Comparison of ENCODE assay signal across 1 cellular context in the genomic region with DNA sequence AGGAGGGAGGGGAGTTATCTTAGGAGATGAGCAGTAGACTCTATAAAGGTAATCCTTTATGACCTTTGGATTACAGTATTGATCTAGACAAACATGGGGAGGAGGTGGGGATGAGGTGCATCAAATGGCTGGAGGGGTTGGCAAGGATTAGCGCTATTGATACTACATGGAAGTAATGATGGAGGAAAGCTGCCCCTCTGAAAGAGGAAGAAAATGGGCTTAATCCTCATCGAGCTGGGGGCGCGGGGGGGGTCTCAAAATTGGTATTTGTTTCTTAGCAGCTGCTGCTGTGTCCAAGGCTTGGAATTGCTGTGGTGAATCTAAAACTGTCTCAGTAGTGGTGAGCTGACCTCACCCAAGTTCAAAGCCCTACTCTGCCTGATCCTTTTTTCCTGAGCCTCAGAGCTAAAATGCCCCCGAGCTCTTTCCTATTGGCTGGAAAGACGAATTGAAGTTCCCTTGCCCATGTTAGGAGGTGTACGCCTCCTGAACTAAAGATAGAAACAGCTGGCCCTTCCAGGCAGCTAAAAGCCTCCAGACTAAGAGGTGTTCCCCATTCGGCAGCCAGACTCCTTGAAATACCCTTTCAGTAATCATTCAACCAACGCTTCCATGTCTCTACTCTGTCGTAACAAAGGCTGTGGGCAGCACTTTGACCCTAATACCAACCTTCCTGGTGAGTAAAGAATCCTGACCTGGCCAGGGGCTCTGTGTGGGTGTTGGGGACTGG.
TF ChIP-seq lines count a peak whose summit lies in the region.

A gene (plus strand): TSS at position 556 of the 730 bp plus-strand sequence. CDS start 57 bp downstream, at position 613.

TF ChIP-seq in SK-N-SH treated with all-trans-retinoic acid at 6 μM for 48 hours, 23 proteins besides CTCF, POLR2A, EP300 and RAD21 (continued from another document):
- TF ChIP-seq, protein P1, sequence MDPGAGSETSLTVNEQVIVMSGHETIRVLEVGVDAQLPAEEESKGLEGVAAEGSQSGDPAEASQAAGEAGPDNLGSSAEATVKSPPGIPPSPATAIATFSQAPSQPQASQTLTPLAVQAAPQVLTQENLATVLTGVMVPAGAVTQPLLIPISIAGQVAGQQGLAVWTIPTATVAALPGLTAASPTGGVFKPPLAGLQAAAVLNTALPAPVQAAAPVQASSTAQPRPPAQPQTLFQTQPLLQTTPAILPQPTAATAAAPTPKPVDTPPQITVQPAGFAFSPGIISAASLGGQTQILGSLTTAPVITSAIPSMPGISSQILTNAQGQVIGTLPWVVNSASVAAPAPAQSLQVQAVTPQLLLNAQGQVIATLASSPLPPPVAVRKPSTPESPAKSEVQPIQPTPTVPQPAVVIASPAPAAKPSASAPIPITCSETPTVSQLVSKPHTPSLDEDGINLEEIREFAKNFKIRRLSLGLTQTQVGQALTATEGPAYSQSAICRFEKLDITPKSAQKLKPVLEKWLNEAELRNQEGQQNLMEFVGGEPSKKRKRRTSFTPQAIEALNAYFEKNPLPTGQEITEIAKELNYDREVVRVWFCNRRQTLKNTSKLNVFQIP (CRISPR knock-in tag; IDR thresholded peaks at IDR 0.05; ENCODE audit: borderline replicate concordance, low read depth), result no peak
- no peak for TF ChIP-seq RARB (CRISPR knock-in tag; IDR thresholded peaks at IDR 0.05)
- no peak for TF ChIP-seq ZFP30 (CRISPR knock-in tag; IDR thresholded peaks at IDR 0.05)
- TF ChIP-seq, protein P2, sequence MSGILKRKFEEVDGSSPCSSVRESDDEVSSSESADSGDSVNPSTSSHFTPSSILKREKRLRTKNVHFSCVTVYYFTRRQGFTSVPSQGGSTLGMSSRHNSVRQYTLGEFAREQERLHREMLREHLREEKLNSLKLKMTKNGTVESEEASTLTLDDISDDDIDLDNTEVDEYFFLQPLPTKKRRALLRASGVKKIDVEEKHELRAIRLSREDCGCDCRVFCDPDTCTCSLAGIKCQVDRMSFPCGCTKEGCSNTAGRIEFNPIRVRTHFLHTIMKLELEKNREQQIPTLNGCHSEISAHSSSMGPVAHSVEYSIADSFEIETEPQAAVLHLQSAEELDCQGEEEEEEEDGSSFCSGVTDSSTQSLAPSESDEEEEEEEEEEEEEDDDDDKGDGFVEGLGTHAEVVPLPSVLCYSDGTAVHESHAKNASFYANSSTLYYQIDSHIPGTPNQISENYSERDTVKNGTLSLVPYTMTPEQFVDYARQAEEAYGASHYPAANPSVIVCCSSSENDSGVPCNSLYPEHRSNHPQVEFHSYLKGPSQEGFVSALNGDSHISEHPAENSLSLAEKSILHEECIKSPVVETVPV (CRISPR knock-in tag; IDR thresholded peaks at IDR 0.05), result peak; percentile 35; the same call in 1 of the 2 replicates
- TF ChIP-seq, protein P3, sequence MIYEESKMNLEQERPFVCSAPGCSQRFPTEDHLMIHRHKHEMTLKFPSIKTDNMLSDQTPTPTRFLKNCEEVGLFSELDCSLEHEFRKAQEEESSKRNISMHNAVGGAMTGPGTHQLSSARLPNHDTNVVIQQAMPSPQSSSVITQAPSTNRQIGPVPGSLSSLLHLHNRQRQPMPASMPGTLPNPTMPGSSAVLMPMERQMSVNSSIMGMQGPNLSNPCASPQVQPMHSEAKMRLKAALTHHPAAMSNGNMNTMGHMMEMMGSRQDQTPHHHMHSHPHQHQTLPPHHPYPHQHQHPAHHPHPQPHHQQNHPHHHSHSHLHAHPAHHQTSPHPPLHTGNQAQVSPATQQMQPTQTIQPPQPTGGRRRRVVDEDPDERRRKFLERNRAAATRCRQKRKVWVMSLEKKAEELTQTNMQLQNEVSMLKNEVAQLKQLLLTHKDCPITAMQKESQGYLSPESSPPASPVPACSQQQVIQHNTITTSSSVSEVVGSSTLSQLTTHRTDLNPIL (CRISPR knock-in tag; IDR thresholded peaks at IDR 0.05; ENCODE audit: low read depth), result no peak
